Comparison of ENCODE assay signal across 8 cellular contexts in the genomic region with DNA sequence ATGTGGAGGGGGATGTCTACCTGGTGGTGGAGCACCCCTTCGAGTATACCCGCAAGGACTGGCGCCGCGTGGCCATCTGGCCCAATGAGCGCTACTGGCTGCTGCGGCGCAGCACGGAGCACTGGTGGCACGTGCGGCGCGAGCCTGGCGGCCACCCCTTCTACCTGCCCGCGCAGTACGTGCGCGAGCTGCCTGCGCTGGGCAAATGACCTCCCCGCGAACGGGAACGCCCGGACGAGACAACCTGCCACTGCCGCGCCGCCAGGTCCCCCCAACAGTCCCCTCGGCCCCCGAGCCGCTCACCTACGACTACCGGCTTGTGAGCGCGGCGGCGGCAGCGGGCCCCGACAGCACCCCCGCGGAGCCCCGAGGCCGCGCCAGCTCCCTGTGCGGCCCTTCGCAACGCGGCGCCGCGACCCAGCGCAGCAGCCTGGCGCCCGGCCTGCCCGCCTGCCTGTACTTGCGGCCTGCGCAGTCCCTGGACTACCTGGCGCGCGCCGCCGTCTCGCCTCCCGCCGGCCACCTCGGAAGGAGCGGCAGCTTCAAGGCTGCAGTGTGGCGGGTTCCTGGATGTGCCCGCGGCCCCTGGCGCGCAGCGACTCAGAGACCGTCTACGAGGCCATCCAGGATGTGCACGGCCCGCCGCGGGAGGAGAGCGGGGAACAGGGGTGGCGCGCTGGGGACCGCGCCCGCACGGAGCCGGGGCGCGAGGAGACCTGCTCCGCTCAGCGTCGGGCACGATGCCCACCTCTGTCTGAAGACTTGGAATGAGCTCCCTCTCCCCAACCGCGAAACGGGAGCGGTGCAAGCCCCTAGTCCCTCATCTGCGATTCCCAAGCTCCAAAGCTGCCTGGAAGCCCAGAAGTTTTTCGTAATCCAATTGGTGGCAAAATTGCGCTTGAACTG. TPM values are rescaled to one million over a fixed set of nuclear protein-coding genes. Genes with fewer than 3 reads are reported as not detected.
DNase-seq lines count a peak whose midpoint lies in the region; ATAC-seq and FAIRE-seq lines count a peak whose summit lies in the region.

No MANE protein-coding gene starts in this region.

- H3K4me3 ChIP-seq in mesenchymal stem cell (ENCODE audit: insufficient read depth in 1 of 2, low read depth in 1 of 2, low read length in 2 of 2) (peak overlapping the region in 1 of 2 experiments; percentile 36), SJCRH30 (no peak overlapping the region)

- peaks cover 58 to 59% of the 10 kb centered on the region in 2 experiments for H3K27me3 ChIP-seq in mesenchymal stem cell (ENCODE audit: control insufficient read depth in 1 of 2, insufficient read depth in 1 of 2, low read length in 2 of 2)
- H3K27me3 ChIP-seq in SJCRH30 = 0 out of 2 replicates have a peak, but pooled peaks cover 9% of the 10 kb centered on the region

- H3K4me2 ChIP-seq in mesenchymal stem cell (ENCODE audit: low read length, poor library complexity, severe bottlenecking) = peak overlapping the region; percentile 34

- H3K36me3 ChIP-seq in mesenchymal stem cell (ENCODE audit: control insufficient read depth in 1 of 2, insufficient read depth in 2 of 2, low read depth in 1 of 2, low read length in 2 of 2) (peaks cover 0 to 3% of the 10 kb centered on the region in 2 experiments), SJCRH30 (no peaks in the 10 kb centered on the region)

- no peaks in the 10 kb centered on the region for H3K36me3 Mint-ChIP-seq in activated naive CD8-positive, alpha-beta T cell treated with anti-CD3 and anti-CD28 coated beads for 36 hours

- WGBS in mesenchymal stem cell = 5% methylated on average over 98 of the region's 101 CpGs

- FAIRE-seq in RCC 7860 (lab: Jason Lieb, UNC) = no peak

- no peak overlapping the region for H3K18ac ChIP-seq in mesenchymal stem cell (ENCODE audit: low read depth in 1 of 2, low read length in 2 of 2)

- no peak overlapping the region for H2BK12ac ChIP-seq in mesenchymal stem cell (ENCODE audit: low read length in 2 of 2)

- no peak overlapping the region for H3K27ac ChIP-seq in mesenchymal stem cell (ENCODE audit: low read length, poor library complexity, severe bottlenecking)
- H3K27ac ChIP-seq in SJCRH30 = no peak overlapping the region

- H3K4ac ChIP-seq in mesenchymal stem cell (ENCODE audit: low read depth in 1 of 2, low read length in 2 of 2) = no peak overlapping the region

- ATAC-seq in GM21526 (IDR thresholded peaks at IDR 0.05; ENCODE audit: low FRiP score, unreplicated experiment) = no peak

- no peak overlapping the region for H3K14ac ChIP-seq in mesenchymal stem cell (ENCODE audit: low read length in 2 of 2)

- H2AFZ ChIP-seq in mesenchymal stem cell (ENCODE audit: low read depth, low read length) = peak overlapping the region; percentile 14

- H3K9me3 Mint-ChIP-seq in activated naive CD8-positive, alpha-beta T cell treated with anti-CD3 and anti-CD28 coated beads for 36 hours = no peaks in the 10 kb centered on the region

- peak overlapping the region; percentile 52 for H2BK15ac ChIP-seq in mesenchymal stem cell (ENCODE audit: low read depth, poor library complexity, severe bottlenecking)

- no peak overlapping the region for H2AK5ac ChIP-seq in mesenchymal stem cell (ENCODE audit: low read length, severe bottlenecking)

- no peak overlapping the region for H2BK120ac ChIP-seq in mesenchymal stem cell (ENCODE audit: low read depth, low read length)

- no peak overlapping the region for H4K91ac ChIP-seq in mesenchymal stem cell (ENCODE audit: low read length)

- no peaks in the 10 kb centered on the region for H3K79me1 ChIP-seq in mesenchymal stem cell (replicated peaks; ENCODE audit: low read length, poor library complexity, severe bottlenecking)

- H3K4me1 Mint-ChIP-seq in activated naive CD8-positive, alpha-beta T cell treated with anti-CD3 and anti-CD28 coated beads for 36 hours = peaks cover 19% of the 10 kb centered on the region

- H3K27me3 Mint-ChIP-seq in activated naive CD8-positive, alpha-beta T cell treated with anti-CD3 and anti-CD28 coated beads for 36 hours = peaks cover 66% of the 10 kb centered on the region

- H3K4me1 ChIP-seq in mesenchymal stem cell (ENCODE audit: control insufficient read depth, insufficient read depth, low read depth, low read length) = peaks cover 36% of the 10 kb centered on the region
- H3K4me1 ChIP-seq in SJCRH30 = peaks cover 6% of the 10 kb centered on the region; the same call in 1 of the 2 replicates

- DNase-seq in COR-L47 (lab: John Stamatoyannopoulos, UW) = peak; percentile 50
- DNase-seq in NCI-H146 (lab: John Stamatoyannopoulos, UW) = peak; percentile 47
- DNase-seq in activated naive CD8-positive, alpha-beta T cell treated with anti-CD3 and anti-CD28 coated beads for 36 hours = peak; percentile 53
- DNase-seq in mesenchymal stem cell = no peak
- no peak for DNase-seq in ureter (ENCODE audit: low spot score)
- no peak for DNase-seq in SJCRH30
- DNase-seq in RCC 7860 (ENCODE audit: low spot score) = no peak

- peak overlapping the region in 1 of 2 experiments; percentile 9 for H3K23ac ChIP-seq in mesenchymal stem cell (ENCODE audit: low read length in 2 of 2)

- H3K4me3 Mint-ChIP-seq in activated naive CD8-positive, alpha-beta T cell treated with anti-CD3 and anti-CD28 coated beads for 36 hours = peak overlapping the region; percentile 52

- H3K9ac ChIP-seq in mesenchymal stem cell (ENCODE audit: low read length) = no peak overlapping the region

- H3K9me3 ChIP-seq in mesenchymal stem cell (ENCODE audit: control insufficient read depth, low read length) (no peaks in the 10 kb centered on the region), SJCRH30 (replicated peaks) (no peaks in the 10 kb centered on the region)

- H3K27ac Mint-ChIP-seq in activated naive CD8-positive, alpha-beta T cell treated with anti-CD3 and anti-CD28 coated beads for 36 hours = no peak overlapping the region

- H4K8ac ChIP-seq in mesenchymal stem cell (ENCODE audit: low read length) = peak overlapping the region; percentile 54

- H2BK5ac ChIP-seq in mesenchymal stem cell (ENCODE audit: low read depth, low read length, poor library complexity, severe bottlenecking) = no peak overlapping the region

RNA-seq across cellular contexts. Expression of gene AMZ2, which starts 48.7 kb away (rescaled TPM):
- total RNA-seq in activated naive CD8-positive, alpha-beta T cell treated with anti-CD3 and anti-CD28 coated beads for 36 hours = 100 to 1,000 TPM; 120 to 134 TPM
- polyA plus RNA-seq in mesenchymal stem cell (2013, experiment 1 of 2) = 106 TPM
- 97.9 TPM for polyA plus RNA-seq in mesenchymal stem cell (2013, experiment 2 of 2)
- 83.2 TPM for total RNA-seq in ureter
- total RNA-seq in SJCRH30 (2014; rRNA removed; shearing (Covaris generic)) = 102 and 105 TPM in 2 replicates

Comparison
In these comparisons a context has a peak if more than half of its experiments do, and no peak if none do; other contexts are left out.
1. DNase-seq: peak in COR-L47 (single experiment), NCI-H146 (single experiment) and activated naive CD8-positive, alpha-beta T cell treated with anti-CD3 and anti-CD28 coated beads for 36 hours (single experiment); none in mesenchymal stem cell (single experiment), ureter (single experiment), SJCRH30 (0 of 2) and RCC 7860 (single experiment).